ENCODE assay signal across 8 cellular contexts in the genomic region with DNA sequence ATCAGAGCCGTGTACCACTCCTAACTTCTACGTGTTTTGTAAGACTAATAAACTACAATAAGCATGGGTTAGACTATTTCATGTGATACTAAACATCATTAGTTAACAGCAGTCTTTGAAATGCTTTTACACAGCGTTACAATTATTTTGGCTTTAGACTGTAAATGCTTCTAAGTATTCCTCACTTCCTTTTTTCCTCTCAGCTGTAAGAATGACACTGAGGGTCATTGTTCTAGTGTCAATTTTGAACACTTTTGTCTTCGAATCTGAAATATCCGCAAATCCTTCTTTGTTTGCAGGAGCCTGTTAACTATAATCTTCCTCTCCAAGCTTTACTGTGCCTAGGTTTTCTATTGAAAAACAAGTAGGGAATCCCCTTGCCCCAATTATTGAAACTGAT. TPM values are rescaled to one million over a fixed set of nuclear protein-coding genes. Genes with fewer than 3 reads are reported as not detected.
DNase-seq lines count a peak whose midpoint lies in the region; ATAC-seq and TF ChIP-seq lines count a peak whose summit lies in the region.

No MANE protein-coding gene starts in this region.

- peak overlapping the region; percentile 92 for H3K4me3 Mint-ChIP-seq in natural killer cell

- H3K27ac ChIP-seq in brain microvascular endothelial cell, result no peak overlapping the region

- no peaks in the 10 kb centered on the region for H3K27me3 Mint-ChIP-seq in natural killer cell (ENCODE audit: low read depth in 2 of 2)

- ATAC-seq in natural killer cell, result no peak

- H3K36me3 ChIP-seq in brain microvascular endothelial cell (replicated peaks), result peaks cover 3% of the 10 kb centered on the region

- no peaks in the 10 kb centered on the region for H3K27me3 ChIP-seq in brain microvascular endothelial cell (replicated peaks)

- DNase-seq in COLO829 (ENCODE audit: low spot score), result peak; percentile 66
- DNase-seq in LHCN-M2 (ENCODE audit: low read depth), result peak; percentile 2
- no peak for DNase-seq in brain microvascular endothelial cell
- no peak for DNase-seq in natural killer cell
- DNase-seq in NCI-H2029 treated with DMSO at 0.1 percent for 48 hours (lab: John Stamatoyannopoulos, UW), result no peak
- no peak for DNase-seq in GM10266 (ENCODE audit: extremely low spot score)
- DNase-seq in NCI-H1105 treated with DMSO at 0.1 percent for 48 hours (lab: John Stamatoyannopoulos, UW), result no peak
- no peak for DNase-seq in activated CD4-positive, alpha-beta T cell treated with anti-CD3 and anti-CD28 coated beads, Interleukin-2, amount 50 U/mL, for 48 hours

- H3K36me3 Mint-ChIP-seq in natural killer cell, result peaks cover 9% of the 10 kb centered on the region

- peak overlapping the region; percentile 92 to 95 for H3K27ac Mint-ChIP-seq in natural killer cell

- peak overlapping the region; percentile 95 for H3K4me3 ChIP-seq in brain microvascular endothelial cell (ENCODE audit: low read depth, low read length)

- no peaks in the 10 kb centered on the region for H3K9me3 Mint-ChIP-seq in natural killer cell

- intact Hi-C loops in natural killer cell (cut with micrococcal nuclease), result loop anchor here (2.0 kb wide), 1 partner anchor 1915 kb away; the partner anchor contains the start of gene USP38

- in situ Hi-C loops in brain microvascular endothelial cell (cut with HindIII; ENCODE audit: low pct_ligation_motif_present, low sequenced_read_pairs), result no loop called here

- TF ChIP-seq CTCF in brain microvascular endothelial cell (IDR thresholded peaks at IDR 0.05; ENCODE audit: low read depth, low read length, missing control alignments), result no peak
- no peak for TF ChIP-seq CTCF in natural killer cell (IDR thresholded peaks at IDR 0.05)
- no peak for TF ChIP-seq CTCF in GM10266 (IDR thresholded peaks at IDR 0.05; ENCODE audit: control insufficient read depth, insufficient read depth, low read depth, missing control alignments)

- peaks cover 25 to 31% of the 10 kb centered on the region in 2 donors for H3K4me1 Mint-ChIP-seq in natural killer cell

RNA-seq across cellular contexts. Expression of gene ABCE1, which starts 1.5 kb away (rescaled TPM):
- total RNA-seq in LHCN-M2 (2014; rRNA removed) (183 and 197 TPM in 2 replicates), natural killer cell (10 to 100 TPM; 25.8 to 33.8 (median 31.7) TPM)
- 37.9 TPM for polyA plus RNA-seq in LHCN-M2 (2012)

RNA-seq across cellular contexts. Expression of gene ANAPC10, which starts 1.7 kb away (rescaled TPM):
- total RNA-seq in LHCN-M2 (2014; rRNA removed), result 26.2 and 41.6 TPM in 2 replicates
- polyA plus RNA-seq in LHCN-M2 (2012), result 11.9 TPM
- total RNA-seq in natural killer cell, result 10 to 100 TPM; 27.9 to 37.7 (median 37.7) TPM

Comparison
In these comparisons a context has a peak if more than half of its experiments do, and no peak if none do; other contexts are left out.
1. DNase-seq: peak in COLO829 (single experiment) and LHCN-M2 (single experiment); none in brain microvascular endothelial cell (single experiment), natural killer cell (single experiment), NCI-H2029 treated with DMSO at 0.1 percent for 48 hours (single experiment), GM10266 (single experiment), NCI-H1105 treated with DMSO at 0.1 percent for 48 hours (single experiment) and activated CD4-positive, alpha-beta T cell treated with anti-CD3 and anti-CD28 coated beads, Interleukin-2, amount 50 U/mL, for 48 hours (0 of 2).